Comparison of ENCODE assay signal across 29 cellular contexts in genomic region chr12:65648461-65648860, GRCh38.
DNase-seq lines count a peak whose midpoint lies in the region; ATAC-seq and TF ChIP-seq lines count a peak whose summit lies in the region.
"Had no signal": no experiment of that assay in that cellular context is flagged by ENCODE, and none has a peak within 500 bp of the region (broad histone marks: within the 10 kb centered on the region; RNA-seq: fewer than 3 reads in every experiment).

No MANE protein-coding gene starts in this region.

- H3K9me3 Mint-ChIP-seq in MCF 10A (ENCODE audit: unreplicated experiment) (no peaks in the 10 kb centered on the region), progenitor cell of endocrine pancreas (ENCODE audit: low read depth) (no peaks in the 10 kb centered on the region)
- peaks cover 0 to 9% of the 10 kb centered on the region in 2 donors for H3K9me3 Mint-ChIP-seq in activated T-cell treated with anti-CD3 and anti-CD28 coated beads, Interleukin-2, amount 50 U/mL, for 72 hours
- H3K9me3 Mint-ChIP-seq: activated T-helper 2 cell treated with anti-CD3 and anti-CD28 coated beads, Interferon-gamma antibody, Interleukin-2, Interleukin-4, amounts not matched to agents 10 μg/mL and 5 μg/mL and 100 μg/mL, durations not matched to agents 14 hours and 24 hours and 36 hours; CD8-positive, alpha-beta T cell; neural progenitor cell; WTC11 had no signal

- H3K27me3 ChIP-seq in breast epithelium: no peaks in the 10 kb centered on the region
- H3K27me3 ChIP-seq in mammary epithelial cell (ENCODE audit: insufficient read depth, low read length): no peaks in the 10 kb centered on the region
- no peaks in the 10 kb centered on the region for H3K27me3 ChIP-seq in SJCRH30
- H3K27me3 ChIP-seq: gastrocnemius medialis, MG63, neural progenitor cell had no signal

- H3K79me2 ChIP-seq in mammary epithelial cell (ENCODE audit: insufficient read depth, low read length): no peaks in the 10 kb centered on the region

- H2AFZ ChIP-seq in mammary epithelial cell (ENCODE audit: low read depth, low read length): no peak overlapping the region
- H2AFZ ChIP-seq: neural progenitor cell had no signal

- dilution Hi-C loops in mammary epithelial cell (cut with HindIII; ENCODE audit: low sequenced_read_pairs): no loop called here

- H3K4me3 Mint-ChIP-seq in MCF 10A (ENCODE audit: unreplicated experiment) (peak overlapping the region; percentile 21), progenitor cell of endocrine pancreas (ENCODE audit: low read depth) (no peak overlapping the region)
- H3K4me3 Mint-ChIP-seq in activated T-cell treated with anti-CD3 and anti-CD28 coated beads, Interleukin-2, amount 50 U/mL, for 72 hours: no peak overlapping the region
- H3K4me3 Mint-ChIP-seq: activated CD8-positive, alpha-beta memory T cell treated with anti-CD3 and anti-CD28 coated beads, Interleukin-2, amount 10 ng/mL, durations not matched to agents 7 days and 5 days; CD8-positive, alpha-beta T cell; neural progenitor cell; WTC11 had no signal

- CTCF ChIA-PET in MCF 10A (lab: Yijun Ruan, JAX): interaction anchor here (0.6 to 2.7 kb wide), 8 partner anchors 9 to 102 kb away, joined by 3 to 18 read pairs (median 3); no protein-coding TSS in a partner anchor
- CTCF ChIA-PET in mammary epithelial cell (lab: Charles Lee; ENCODE audit: low non-redundant PET): no interaction called here

- in situ Hi-C loops in mammary epithelial cell (cut with MboI; ENCODE audit: low sequenced_read_pairs in 2 of 2): no loop called here

- H3K27ac ChIP-seq in breast epithelium: no peak overlapping the region
- peak overlapping the region; percentile 93 for H3K27ac ChIP-seq in mammary epithelial cell (ENCODE audit: insufficient read depth, low read depth, low read length)
- H3K27ac ChIP-seq in SJCRH30: no peak overlapping the region
- H3K27ac ChIP-seq: gastrocnemius medialis, lower lobe of right lung, neural progenitor cell, psoas muscle, upper lobe of right lung had no signal

- H3K4me2 ChIP-seq in mammary epithelial cell (ENCODE audit: insufficient read depth, low read depth, low read length): peak overlapping the region; percentile 38
- H3K4me2 ChIP-seq: neural progenitor cell had no signal

- H3K4me1 ChIP-seq in breast epithelium: no peaks in the 10 kb centered on the region
- H3K4me1 ChIP-seq in mammary epithelial cell (ENCODE audit: insufficient read depth, low read length): peaks cover 31% of the 10 kb centered on the region
- no peaks in the 10 kb centered on the region for H3K4me1 ChIP-seq in SJCRH30
- H3K4me1 ChIP-seq: gastrocnemius medialis, lower lobe of right lung, neural progenitor cell, psoas muscle had no signal

- peak overlapping the region; percentile 92 for H3K27ac Mint-ChIP-seq in MCF 10A (ENCODE audit: low read depth, unreplicated experiment)
- no peak overlapping the region for H3K27ac Mint-ChIP-seq in activated T-cell treated with anti-CD3 and anti-CD28 coated beads, Interleukin-2, amount 50 U/mL, for 72 hours
- H3K27ac Mint-ChIP-seq in progenitor cell of endocrine pancreas: no peak overlapping the region
- H3K27ac Mint-ChIP-seq: activated CD8-positive, alpha-beta memory T cell treated with anti-CD3 and anti-CD28 coated beads, Interleukin-2, amount 10 ng/mL, durations not matched to agents 7 days and 5 days; activated naive CD4-positive, alpha-beta T cell treated with anti-CD3 and anti-CD28 coated beads, Interleukin-2, amount 50 U/mL, for 72 hours; activated T-helper 2 cell treated with anti-CD3 and anti-CD28 coated beads, Interferon-gamma antibody, Interleukin-2, Interleukin-4, amounts not matched to agents 10 μg/mL and 5 μg/mL and 100 μg/mL, durations not matched to agents 14 hours and 24 hours and 36 hours; CD8-positive, alpha-beta T cell; neural progenitor cell; WTC11 had no signal

- no peak for TF ChIP-seq POLR2A in breast epithelium (IDR thresholded peaks at IDR 0.05)

- no peak for ATAC-seq in activated T-cell treated with anti-CD3 and anti-CD28 coated beads, Interleukin-2, amount 50 U/mL, for 72 hours (replicated peaks in 1 of 2)
- ATAC-seq: activated CD8-positive, alpha-beta memory T cell treated with anti-CD3 and anti-CD28 coated beads, Interleukin-2, amount 10 ng/mL, durations not matched to agents 7 days and 5 days; activated naive CD4-positive, alpha-beta T cell treated with anti-CD3 and anti-CD28 coated beads, Interleukin-2, amount 50 U/mL, for 72 hours; CD8-positive, alpha-beta T cell; K562; WTC11 had no signal

- H3K9ac ChIP-seq in mammary epithelial cell (ENCODE audit: insufficient read depth, low read length): peak overlapping the region; percentile 44
- H3K9ac ChIP-seq: neural progenitor cell had no signal

- 14% methylated on average over 2 of the region's 2 CpGs for WGBS in mammary epithelial cell (ENCODE audit: low coverage, missing lambda C conversion rate)

- DNase-seq in MCF 10A (ENCODE audit: unreplicated experiment) (no peak), breast epithelium (ENCODE audit: low spot score in 2 of 2) (no peak), mammary epithelial cell (no peak), iris pigment epithelial cell (ENCODE audit: low read depth) (peak; percentile 47), progenitor cell of endocrine pancreas (ENCODE audit: low spot score, unreplicated experiment) (no peak), SJCRH30 (no peak), NCI-H2227 (lab: John Stamatoyannopoulos, UW; ENCODE audit: unreplicated experiment) (no peak)
- no peak for DNase-seq in activated T-cell treated with anti-CD3 and anti-CD28 coated beads, Interleukin-2, amount 50 U/mL, for 72 hours
- DNase-seq: activated CD4-positive, alpha-beta T cell treated with anti-CD3 and anti-CD28 coated beads, Interleukin-2, amount 50 U/mL, for 1 hour; activated CD8-positive, alpha-beta memory T cell treated with anti-CD3 and anti-CD28 coated beads, Interleukin-2, amount 10 ng/mL, durations not matched to agents 7 days and 5 days; AML-193; aorta; CD8-positive, alpha-beta T cell; DMS153; gastrocnemius medialis; GF-D8; kidney; lower lobe of right lung; NCI-H1436; NCI-H69; psoas muscle; T1000; upper lobe of right lung had no signal

- H3K4me1 Mint-ChIP-seq in MCF 10A (ENCODE audit: insufficient read depth, unreplicated experiment) (peaks cover 26% of the 10 kb centered on the region), progenitor cell of endocrine pancreas (ENCODE audit: low read depth) (no peaks in the 10 kb centered on the region)
- H3K4me1 Mint-ChIP-seq in activated T-cell treated with anti-CD3 and anti-CD28 coated beads, Interleukin-2, amount 50 U/mL, for 72 hours (ENCODE audit: low read depth): no peaks in the 10 kb centered on the region
- H3K4me1 Mint-ChIP-seq: activated CD8-positive, alpha-beta memory T cell treated with anti-CD3 and anti-CD28 coated beads, Interleukin-2, amount 10 ng/mL, durations not matched to agents 7 days and 5 days had no signal

- no peaks in the 10 kb centered on the region for H4K20me1 ChIP-seq in mammary epithelial cell (ENCODE audit: insufficient read depth, low read length)

- intact Hi-C loops in MCF 10A (cut with micrococcal nuclease): no loop called here
- intact Hi-C loops in breast epithelium (cut with DNase I; ENCODE audit: low total_unique reads): no loop called here
- intact Hi-C loops in mammary epithelial cell (cut with micrococcal nuclease): loop anchor here (2.0 to 5.0 kb wide), 4 partner anchors 14 to 46 kb away; no protein-coding TSS in a partner anchor

- H3K4me3 ChIP-seq in breast epithelium (no peak overlapping the region), mammary epithelial cell (replicated peaks in 1 of 3; ENCODE audit: insufficient read depth in 1 of 3, low read depth in 2 of 3, low read length in 3 of 3) (no peak overlapping the region), SJCRH30 (no peak overlapping the region)
- H3K4me3 ChIP-seq: gastrocnemius medialis, K562, lower lobe of right lung, MG63, neural progenitor cell, psoas muscle, upper lobe of right lung had no signal

- H3K9me3 ChIP-seq in breast epithelium (no peaks in the 10 kb centered on the region), mammary epithelial cell (replicated peaks; ENCODE audit: insufficient read depth, low read length) (no peaks in the 10 kb centered on the region), SJCRH30 (replicated peaks) (peaks cover 6% of the 10 kb centered on the region; the same call in 1 of the 2 replicates)
- H3K9me3 ChIP-seq: gastrocnemius medialis, lower lobe of right lung, psoas muscle, upper lobe of right lung had no signal

- no TSS peak for BruUV-seq in MCF 10A (replicated peaks; lab: Mats Ljungman, UMichigan)
- no TSS peak for BruUV-seq in mammary epithelial cell (replicated peaks; lab: Mats Ljungman, UMichigan)

- TF ChIP-seq CTCF in MCF 10A (IDR thresholded peaks at IDR 0.05; ENCODE audit: unreplicated experiment) (no peak), breast epithelium (IDR thresholded peaks at IDR 0.05) (no peak), mammary epithelial cell (conservative IDR thresholded peaks at IDR 0.05 in 1 of 2, IDR thresholded peaks at IDR 0.05 in 1 of 2; ENCODE audit: extremely low read depth in 1 of 2, insufficient read depth in 1 of 2, low read depth in 1 of 2, low read length in 2 of 2) (no peak), progenitor cell of endocrine pancreas (IDR thresholded peaks at IDR 0.05; ENCODE audit: unreplicated experiment) (no peak)

- no peaks in the 10 kb centered on the region for H3K36me3 ChIP-seq in breast epithelium
- no peaks in the 10 kb centered on the region for H3K36me3 ChIP-seq in mammary epithelial cell (ENCODE audit: insufficient read depth, low read length)
- H3K36me3 ChIP-seq in SJCRH30: no peaks in the 10 kb centered on the region
- H3K36me3 ChIP-seq: gastrocnemius medialis, lower lobe of right lung, MG63, neural progenitor cell, upper lobe of right lung had no signal

- H3K36me3 Mint-ChIP-seq in MCF 10A (ENCODE audit: insufficient read depth, unreplicated experiment) (peaks cover 4% of the 10 kb centered on the region), progenitor cell of endocrine pancreas (ENCODE audit: insufficient read depth) (no peaks in the 10 kb centered on the region)
- H3K36me3 Mint-ChIP-seq in activated T-cell treated with anti-CD3 and anti-CD28 coated beads, Interleukin-2, amount 50 U/mL, for 72 hours (ENCODE audit: insufficient read depth in 2 of 2): peaks cover 3 to 12% of the 10 kb centered on the region in 2 donors
- H3K36me3 Mint-ChIP-seq: activated CD8-positive, alpha-beta memory T cell treated with anti-CD3 and anti-CD28 coated beads, Interleukin-2, amount 10 ng/mL, durations not matched to agents 7 days and 5 days; CD8-positive, alpha-beta T cell; neural progenitor cell; WTC11 had no signal

- H3K27me3 Mint-ChIP-seq in MCF 10A (ENCODE audit: insufficient read depth, unreplicated experiment) (no peaks in the 10 kb centered on the region), progenitor cell of endocrine pancreas (no peaks in the 10 kb centered on the region)
- peaks cover 58% of the 10 kb centered on the region for H3K27me3 Mint-ChIP-seq in activated T-cell treated with anti-CD3 and anti-CD28 coated beads, Interleukin-2, amount 50 U/mL, for 72 hours (ENCODE audit: low read depth)
- H3K27me3 Mint-ChIP-seq: activated CD8-positive, alpha-beta memory T cell treated with anti-CD3 and anti-CD28 coated beads, Interleukin-2, amount 10 ng/mL, durations not matched to agents 7 days and 5 days had no signal

- POLR2A ChIA-PET in MCF 10A (lab: Yijun Ruan, JAX): interaction anchor here (1.0 to 4.1 kb wide), 9 partner anchors 9 to 174 kb away, joined by 3 to 28 read pairs (median 7); no protein-coding TSS in a partner anchor
